Comparison of ENCODE assay signal across 8 cellular contexts in the genomic region with DNA sequence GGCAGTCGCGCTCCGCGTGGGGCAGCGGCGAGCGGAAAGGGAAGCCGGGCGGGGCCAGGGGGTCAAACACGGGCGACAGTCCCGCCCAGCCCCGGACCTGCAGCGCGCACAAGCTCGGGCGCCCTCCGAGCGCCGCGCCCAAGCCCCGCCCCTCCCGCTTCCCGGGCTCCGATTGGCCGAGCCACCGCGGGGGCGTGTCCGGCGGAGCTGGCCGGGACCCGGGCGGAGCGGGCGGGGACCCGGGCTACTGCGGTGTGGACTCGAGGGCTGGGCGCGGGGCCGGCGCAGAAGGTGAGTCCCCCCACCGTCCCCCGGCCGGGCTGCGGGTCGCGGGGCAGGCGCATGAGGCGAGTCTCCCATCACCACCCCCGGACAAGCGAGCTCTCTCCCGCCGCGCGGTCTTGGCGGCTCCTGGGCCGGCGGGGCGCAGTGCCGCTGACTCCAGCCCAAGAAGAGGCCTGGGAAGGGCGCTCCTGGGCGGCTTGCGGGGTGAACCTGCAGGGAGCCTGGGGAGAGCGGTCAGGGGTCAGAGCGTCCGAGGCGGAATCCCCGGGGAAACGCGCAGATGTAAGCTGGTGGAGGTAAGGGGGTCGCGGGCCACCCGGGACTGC.
DNase-seq lines count a peak whose midpoint lies in the region; ATAC-seq and TF ChIP-seq lines count a peak whose summit lies in the region.

A gene with protein sequence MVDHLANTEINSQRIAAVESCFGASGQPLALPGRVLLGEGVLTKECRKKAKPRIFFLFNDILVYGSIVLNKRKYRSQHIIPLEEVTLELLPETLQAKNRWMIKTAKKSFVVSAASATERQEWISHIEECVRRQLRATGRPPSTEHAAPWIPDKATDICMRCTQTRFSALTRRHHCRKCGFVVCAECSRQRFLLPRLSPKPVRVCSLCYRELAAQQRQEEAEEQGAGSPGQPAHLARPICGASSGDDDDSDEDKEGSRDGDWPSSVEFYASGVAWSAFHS (plus strand): TSS at position 247 of the 611 bp plus-strand sequence. CDS start 8,379 bp downstream, outside the sequence.

- peak; percentile 92 for DNase-seq in AG08395 (ENCODE audit: low spot score)
- peak; percentile 67 for DNase-seq in NCI-H226
- DNase-seq in activated CD4-positive, alpha-beta T cell treated with anti-CD3 and anti-CD28 coated beads for 4 hours: peak; percentile 70 to 79
- DNase-seq in left kidney (ENCODE audit: low read depth, low spot score): peak; percentile 94
- peak; percentile 81 for DNase-seq in stimulated activated CD4-positive, alpha-beta T cell treated with anti-CD3 and anti-CD28 coated beads, Interleukin-1b, Interleukin-23, amount 100 ng/mL, for 48 hours

- peak; percentile 43 for TF ChIP-seq POLR2A in GM18526 (IDR thresholded peaks at IDR 0.05; ENCODE audit: extremely low read depth, insufficient read length)

- ATAC-seq in HG03045 (IDR thresholded peaks at IDR 0.05; ENCODE audit: unreplicated experiment): peak; percentile 88

- peak within 1 kb of the TSS; percentile 47 for H3K27ac ChIP-seq in cingulate gyrus (ENCODE audit: low read depth, low read length)

Comparison
In these comparisons a context has a peak if more than half of its experiments do, and no peak if none do; other contexts are left out.
1. Peak in every context shown above with its lines: DNase-seq, ATAC-seq and H3K27ac ChIP-seq.